ENCODE assay signal across 8 cellular contexts in the genomic region with DNA sequence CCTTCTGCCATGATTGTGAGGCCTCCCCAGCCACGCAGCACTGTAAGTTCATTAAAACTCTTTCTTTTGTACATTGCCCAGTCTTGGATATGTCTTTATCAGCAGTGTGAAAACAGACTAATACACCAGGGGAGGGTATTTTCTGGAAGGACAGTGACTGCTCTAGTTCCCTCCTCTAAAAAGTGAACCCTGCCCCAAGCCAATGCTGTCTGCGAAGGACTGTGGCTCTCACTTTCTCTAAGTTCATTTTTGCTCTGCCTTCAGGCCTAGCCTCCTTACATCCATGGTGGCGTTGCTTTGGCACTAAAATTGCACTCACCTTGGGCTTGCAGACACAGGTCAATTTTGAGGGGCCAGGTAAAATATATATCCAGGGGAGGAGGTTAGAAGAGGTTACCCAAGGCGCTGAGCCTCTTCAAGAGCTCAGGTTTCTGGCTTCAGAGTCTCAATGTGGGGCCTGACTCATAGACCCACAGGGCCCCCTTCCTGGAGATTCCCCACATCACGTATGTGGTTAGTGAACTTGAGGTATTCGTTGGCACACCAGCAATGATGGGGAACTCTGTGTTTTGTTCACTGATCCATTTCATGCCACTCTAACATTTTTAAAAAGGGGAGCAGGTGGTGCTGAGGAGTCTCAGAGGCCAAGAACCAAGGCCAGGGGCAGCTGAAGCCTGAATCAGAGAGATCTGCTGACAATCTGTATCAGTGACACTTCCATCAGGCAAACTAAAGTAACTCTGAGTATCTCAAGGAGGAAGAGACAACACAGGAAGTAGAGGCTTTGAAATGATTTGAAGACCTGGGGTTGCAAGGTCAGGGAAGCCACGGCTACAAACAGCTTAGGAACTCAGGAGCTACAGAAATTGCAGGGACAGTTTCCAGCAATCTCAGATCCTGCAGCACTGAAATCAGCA.
DNase-seq lines count a peak whose midpoint lies in the region; ATAC-seq lines count a peak whose summit lies in the region.

No MANE protein-coding gene starts in this region.

- H3K36me3 Mint-ChIP-seq in activated T-helper 1 cell treated with anti-CD3 and anti-CD28 coated beads, Interleukin-12 subunit alpha, Interleukin-12 subunit beta, Interleukin-2, Interleukin-4 antibody, amounts not matched to agents 30 ng/mL and 10 ng/mL and 1 ng/mL, durations not matched to agents 14 hours and 24 hours and 36 hours (ENCODE audit: low read depth): no peaks in the 10 kb centered on the region

- peak; percentile 88 for ATAC-seq in GM18870 (IDR thresholded peaks at IDR 0.05; ENCODE audit: unreplicated experiment)

- intact Hi-C loops in activated T-helper 1 cell treated with anti-CD3 and anti-CD28 coated beads, Interleukin-12 subunit alpha, Interleukin-12 subunit beta, Interleukin-2, Interleukin-4 antibody, amounts not matched to agents 30 ng/mL and 10 ng/mL and 1 ng/mL, durations not matched to agents 14 hours and 24 hours and 36 hours (cut with micrococcal nuclease): loop anchor here (1.0 kb wide), 1 partner anchor 260 kb away; no protein-coding TSS in a partner anchor

- peak overlapping the region; percentile 89 for H3K27ac Mint-ChIP-seq in activated T-helper 1 cell treated with anti-CD3 and anti-CD28 coated beads, Interleukin-12 subunit alpha, Interleukin-12 subunit beta, Interleukin-2, Interleukin-4 antibody, amounts not matched to agents 30 ng/mL and 10 ng/mL and 1 ng/mL, durations not matched to agents 14 hours and 24 hours and 36 hours

- DNase-seq in M059J (ENCODE audit: low read depth) (peak; percentile 58), NCI-H1092 treated with DMSO at 0.1 percent for 48 hours (lab: John Stamatoyannopoulos, UW) (no peak), NCI-H1092 (lab: John Stamatoyannopoulos, UW) (no peak), NCI-H2107 treated with DMSO at 0.1 percent for 48 hours (lab: John Stamatoyannopoulos, UW; ENCODE audit: unreplicated experiment) (no peak), mucosa of gallbladder (ENCODE audit: low spot score) (no peak)
- peak; percentile 50 for DNase-seq in activated T-helper 1 cell treated with anti-CD3 and anti-CD28 coated beads, Interleukin-12 subunit alpha, Interleukin-12 subunit beta, Interleukin-2, Interleukin-4 antibody, amounts not matched to agents 30 ng/mL and 10 ng/mL and 1 ng/mL, durations not matched to agents 14 hours and 24 hours and 36 hours (ENCODE audit: low spot score)
- DNase-seq in stimulated activated CD4-positive, alpha-beta T cell treated with anti-CD3 and anti-CD28 coated beads, Interleukin-4, amount 100 ng/mL, for 48 hours (ENCODE audit: low read depth in 2 of 2): peak; percentile 13 to 40

- no peaks in the 10 kb centered on the region for H3K9me3 Mint-ChIP-seq in activated T-helper 1 cell treated with anti-CD3 and anti-CD28 coated beads, Interleukin-12 subunit alpha, Interleukin-12 subunit beta, Interleukin-2, Interleukin-4 antibody, amounts not matched to agents 30 ng/mL and 10 ng/mL and 1 ng/mL, durations not matched to agents 14 hours and 24 hours and 36 hours

- H3K4me1 Mint-ChIP-seq in activated T-helper 1 cell treated with anti-CD3 and anti-CD28 coated beads, Interleukin-12 subunit alpha, Interleukin-12 subunit beta, Interleukin-2, Interleukin-4 antibody, amounts not matched to agents 30 ng/mL and 10 ng/mL and 1 ng/mL, durations not matched to agents 14 hours and 24 hours and 36 hours (ENCODE audit: low read depth): peaks cover 27% of the 10 kb centered on the region

- H3K4me3 Mint-ChIP-seq in activated T-helper 1 cell treated with anti-CD3 and anti-CD28 coated beads, Interleukin-12 subunit alpha, Interleukin-12 subunit beta, Interleukin-2, Interleukin-4 antibody, amounts not matched to agents 30 ng/mL and 10 ng/mL and 1 ng/mL, durations not matched to agents 14 hours and 24 hours and 36 hours: peak overlapping the region; percentile 63

- no peaks in the 10 kb centered on the region for H3K27me3 Mint-ChIP-seq in activated T-helper 1 cell treated with anti-CD3 and anti-CD28 coated beads, Interleukin-12 subunit alpha, Interleukin-12 subunit beta, Interleukin-2, Interleukin-4 antibody, amounts not matched to agents 30 ng/mL and 10 ng/mL and 1 ng/mL, durations not matched to agents 14 hours and 24 hours and 36 hours (ENCODE audit: insufficient read depth)

Comparison
In these comparisons a context has a peak if more than half of its experiments do, and no peak if none do; other contexts are left out.
1. DNase-seq: peak in M059J (single experiment), activated T-helper 1 cell treated with anti-CD3 and anti-CD28 coated beads, Interleukin-12 subunit alpha, Interleukin-12 subunit beta, Interleukin-2, Interleukin-4 antibody, amounts not matched to agents 30 ng/mL and 10 ng/mL and 1 ng/mL, durations not matched to agents 14 hours and 24 hours and 36 hours (single experiment) and stimulated activated CD4-positive, alpha-beta T cell treated with anti-CD3 and anti-CD28 coated beads, Interleukin-4, amount 100 ng/mL, for 48 hours (2 of 2); none in NCI-H1092 treated with DMSO at 0.1 percent for 48 hours (single experiment), NCI-H1092 (single experiment), NCI-H2107 treated with DMSO at 0.1 percent for 48 hours (single experiment) and mucosa of gallbladder (single experiment).